1 cellular context compared by ENCODE assay signal in genomic region chr3:181326637-181327223, GRCh38.
TF ChIP-seq lines count a peak whose summit lies in the region.

No MANE protein-coding gene starts in this region.

TF ChIP-seq in HCT116, 20 proteins besides CTCF, POLR2A, EP300 and RAD21 (continued from another document):
- TF ChIP-seq REST (IDR thresholded peaks at IDR 0.05; ENCODE audit: low read depth) (no peak), CEBPB (IDR thresholded peaks at IDR 0.05; ENCODE audit: low read depth) (no peak), POLR2AphosphoS5 (IDR thresholded peaks at IDR 0.05; ENCODE audit: low read depth, low read length) (no peak), SIN3A (IDR thresholded peaks at IDR 0.05; ENCODE audit: low read depth) (no peak), CBX3 (IDR thresholded peaks at IDR 0.05; ENCODE audit: low read depth) (no peak), TCF7L2 (IDR thresholded peaks at IDR 0.05; ENCODE audit: borderline replicate concordance, extremely low read depth, insufficient read depth, insufficient read length) (no peak), EZH2phosphoT487 (IDR thresholded peaks at IDR 0.05; ENCODE audit: borderline replicate concordance) (no peak), ATF3 (IDR thresholded peaks at IDR 0.05) (no peak)
